Comparison of ENCODE assay signal across 8 cellular contexts in the genomic region with DNA sequence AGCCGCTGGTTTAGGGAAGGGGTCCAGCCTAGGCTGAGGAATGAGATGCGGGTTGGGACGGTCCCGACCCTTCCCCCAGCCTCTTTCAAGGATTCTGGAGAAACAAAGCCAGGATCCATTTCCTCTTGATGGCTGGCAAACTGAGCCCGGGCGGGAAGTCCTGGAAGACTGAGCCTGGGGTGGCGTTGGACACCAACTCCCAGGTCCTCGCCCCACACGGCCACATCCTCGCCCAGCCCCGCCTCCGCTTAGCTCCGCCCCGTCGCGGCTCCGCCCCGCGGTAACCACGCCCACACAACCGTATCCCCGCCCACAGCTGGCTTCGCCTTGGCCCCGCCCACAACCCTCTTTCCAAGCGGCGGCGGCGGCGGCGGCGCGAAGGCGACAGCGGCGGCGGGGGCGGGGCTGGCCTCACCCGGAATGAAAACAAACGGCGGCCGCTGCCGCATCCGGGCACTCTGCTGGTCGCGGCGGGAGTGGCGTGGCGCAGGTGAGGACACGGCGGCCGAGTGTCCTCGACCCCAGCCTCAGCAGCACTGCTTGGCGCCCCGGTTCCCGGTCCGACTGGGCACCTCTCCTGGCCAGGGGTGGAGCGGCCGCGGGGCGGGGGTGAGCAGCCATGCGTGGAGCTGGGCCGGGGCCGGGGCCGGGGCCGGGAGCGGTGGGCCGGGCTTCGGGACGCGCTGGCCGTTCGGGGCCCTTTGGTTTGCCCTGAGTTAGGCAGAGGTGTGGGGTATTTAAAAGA. TPM values are rescaled to one million over a fixed set of nuclear protein-coding genes. Genes with fewer than 3 reads are reported as not detected.
DNase-seq lines count a peak whose midpoint lies in the region; ATAC-seq lines count a peak whose summit lies in the region.

Gene NUB1 (plus strand): TSS at position 456 of the 745 bp plus-strand sequence. CDS start 3,538 bp downstream, outside the sequence.

- H3K4me2 ChIP-seq in BLaER1 = peak within 1 kb of the TSS; percentile 69

- DNase-seq in NK-92 (lab: John Stamatoyannopoulos, UW; ENCODE audit: unreplicated experiment) (peak; percentile 24), lung microvascular endothelial cell (ENCODE audit: low read depth in 2 of 2) (peak; percentile 90 to 92)
- DNase-seq in activated CD8-positive, alpha-beta memory T cell treated with anti-CD3 and anti-CD28 coated beads for 4 hours (ENCODE audit: low read depth in 2 of 2) = peak; percentile 83 to 86
- peak; percentile 90 for DNase-seq in effector CD8-positive, alpha-beta T cell (lab: John Stamatoyannopoulos, UW)
- DNase-seq in stimulated activated CD4-positive, alpha-beta T cell treated with anti-CD3 and anti-CD28 coated beads, TNF-alpha, amount 100 ng/mL, for 4 hours (ENCODE audit: low read depth in 3 of 3) = peak; percentile 84 to 86 (median 86)

- peak within 1 kb of the TSS; percentile 68 for H3K27ac ChIP-seq in BLaER1

- H3K9me3 ChIP-seq in BLaER1 = no peaks in the 10 kb centered on the region

- peaks cover 39% of the 10 kb centered on the region for H3K4me1 ChIP-seq in BLaER1

- H3K4me3 ChIP-seq in BLaER1 = peak within 1 kb of the TSS; percentile 92

- ATAC-seq in GM19328 (IDR thresholded peaks at IDR 0.05; ENCODE audit: unreplicated experiment) = peak; percentile 57
- peak; percentile 43 for ATAC-seq in HG03565 (IDR thresholded peaks at IDR 0.05; ENCODE audit: unreplicated experiment)

- no peaks in the 10 kb centered on the region for H3K27me3 ChIP-seq in BLaER1

- H3K9ac ChIP-seq in BLaER1 = peak within 1 kb of the TSS; percentile 80

- peaks cover 26% of the 10 kb centered on the region for H3K36me3 ChIP-seq in BLaER1

- H4K20me1 ChIP-seq in BLaER1 = peaks cover 7% of the 10 kb centered on the region; the same call in 1 of the 2 replicates

RNA-seq across cellular contexts. Expression of gene NUB1, which starts in this region (rescaled TPM):
- 27.0 and 31.2 TPM in 2 replicates for total RNA-seq in lung microvascular endothelial cell

Comparison
In these comparisons a context has a peak if more than half of its experiments do, and no peak if none do; other contexts are left out.
1. Peak in every context shown above with its lines: DNase-seq, ATAC-seq, H3K4me3 ChIP-seq and H3K27ac ChIP-seq.
2. DNase-seq: peak in every context shown above with its lines; median percentile 91 in lung microvascular endothelial cell; 90 in effector CD8-positive, alpha-beta T cell; 86 in stimulated activated CD4-positive, alpha-beta T cell treated with anti-CD3 and anti-CD28 coated beads, TNF-alpha, amount 100 ng/mL, for 4 hours; 84 in activated CD8-positive, alpha-beta memory T cell treated with anti-CD3 and anti-CD28 coated beads for 4 hours; 24 in NK-92.